ENCODE assay signal across 25 cellular contexts in genomic region chr13:88125055-88125454, GRCh38.
"Had no signal": no experiment of that assay in that cellular context is flagged by ENCODE, and none has a peak within 500 bp of the region (broad histone marks: within the 10 kb centered on the region; RNA-seq: fewer than 3 reads in every experiment).

No MANE protein-coding gene starts in this region.

- H3K36me3 ChIP-seq: neural progenitor cell, ovary, right lobe of liver, sigmoid colon, stomach, thoracic aorta, thyroid gland, tibial nerve, upper lobe of left lung, uterus had no signal

- ATAC-seq: natural killer cell; psoas muscle; right cardiac atrium; right lobe of liver; stimulated activated effector memory CD8-positive, alpha-beta T cell treated with anti-CD3 and anti-CD28 coated beads, Interleukin-12 subunit alpha, Interleukin-12 subunit beta, amount 100 ng/mL, for 72 hours; stimulated activated naive B cell treated with anti-CD40 and anti-IgM and Interleukin-4, amounts not matched to agents 10 μg/mL and 1 μg/mL and 100 μg/mL, for 72 hours had no signal

- H3K27ac ChIP-seq: neural progenitor cell, ovary, parathyroid adenoma, psoas muscle, right lobe of liver, sigmoid colon, thoracic aorta, thyroid gland, tibial nerve, upper lobe of left lung, uterus had no signal

- DNase-seq: natural killer cell; occipital lobe; ovary; posterior cingulate gyrus; psoas muscle; right cardiac atrium; right lobe of liver; sigmoid colon; small intestine; stimulated activated CD4-positive, alpha-beta T cell treated with anti-CD3 and anti-CD28 coated beads, Interleukin-15, amount 100 ng/mL, for 24 hours; stimulated activated CD4-positive, alpha-beta T cell treated with anti-CD3 and anti-CD28 coated beads, Interleukin-2, amount 100 ng/mL, for 24 hours; stimulated activated CD4-positive, alpha-beta T cell treated with anti-CD3 and anti-CD28 coated beads, Interleukin-2, amount 100 ng/mL, for 48 hours; stimulated activated CD4-positive, alpha-beta T cell treated with anti-CD3 and anti-CD28 coated beads, Interleukin-4, amount 100 ng/mL, for 24 hours; stimulated activated naive B cell treated with anti-CD40 and anti-IgM and Interleukin-4, amounts not matched to agents 10 μg/mL and 1 μg/mL and 100 μg/mL, for 72 hours; stimulated activated naive CD4-positive, alpha-beta T cell treated with Interleukin-2 at 50 U/mL for 16 hours; stomach; thyroid gland; trophoblast cell; upper lobe of left lung; uterus had no signal

- H3K4me1 ChIP-seq: neural progenitor cell, parathyroid adenoma, psoas muscle, right lobe of liver, sigmoid colon, stomach, thyroid gland, tibial nerve, uterus had no signal

- H3K9me3 ChIP-seq: ovary, psoas muscle, right lobe of liver, sigmoid colon, stomach, thoracic aorta, thyroid gland, tibial nerve, upper lobe of left lung, uterus had no signal

- H3K27me3 ChIP-seq: neural progenitor cell, ovary, right lobe of liver, sigmoid colon, stomach, thyroid gland, tibial nerve, upper lobe of left lung, uterus had no signal

- H3K4me3 ChIP-seq: neural progenitor cell, ovary, psoas muscle, right lobe of liver, sigmoid colon, stomach, thoracic aorta, thyroid gland, tibial nerve, upper lobe of left lung, uterus had no signal
